Comparison of ENCODE assay signal across 1 cellular context in the genomic region with DNA sequence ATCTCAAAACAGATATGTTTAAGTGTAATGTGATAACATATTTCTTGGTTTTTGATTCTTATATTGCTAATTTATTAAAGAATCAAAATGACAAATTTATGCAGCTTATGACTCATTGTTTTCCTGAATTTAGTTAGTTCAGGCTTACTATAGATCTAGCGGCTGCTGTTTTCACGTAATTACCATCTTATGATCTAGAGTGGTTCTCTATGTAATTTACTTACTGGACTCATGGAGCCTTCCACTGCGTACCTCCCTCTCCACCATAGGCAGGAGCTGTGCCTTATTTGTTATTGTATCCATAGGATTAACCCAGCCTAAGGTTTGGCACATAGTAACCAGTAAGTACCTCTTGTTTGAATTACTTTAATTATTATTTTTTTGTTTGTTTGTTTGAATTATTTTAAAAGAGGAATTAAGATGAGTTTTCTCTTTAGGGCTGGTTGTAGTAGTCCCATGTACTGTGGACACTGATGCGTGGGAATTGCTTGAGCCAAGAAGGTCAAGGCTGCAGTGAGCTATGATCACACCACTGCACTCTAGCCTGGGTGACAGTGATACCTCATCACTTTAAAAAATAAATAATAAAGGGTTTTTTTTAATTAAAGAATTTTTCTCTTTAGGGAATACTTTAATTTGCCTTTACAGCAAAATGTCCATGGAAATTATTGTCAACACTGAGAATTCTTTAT.
TF ChIP-seq lines count a peak whose summit lies in the region.

No MANE protein-coding gene starts in this region.

TF ChIP-seq in H1, 55 proteins besides CTCF, POLR2A, EP300 and RAD21:
- no peak for TF ChIP-seq CREB1 (IDR thresholded peaks at IDR 0.05)
- TF ChIP-seq SIN3A (conservative IDR thresholded peaks at IDR 0.05 in 1 of 2, IDR thresholded peaks at IDR 0.05 in 1 of 2; ENCODE audit: low read depth in 1 of 2, low read length in 2 of 2), result no peak
- no peak for TF ChIP-seq JUND (IDR thresholded peaks at IDR 0.05; ENCODE audit: low read length)
- TF ChIP-seq CBX5 (IDR thresholded peaks at IDR 0.05; ENCODE audit: low read depth, low read length), result no peak
- TF ChIP-seq CEBPB (IDR thresholded peaks at IDR 0.05; ENCODE audit: low read depth, low read length), result no peak
- TF ChIP-seq SAP30 (IDR thresholded peaks at IDR 0.05; ENCODE audit: insufficient read depth, insufficient replicate concordance, low read length), result no peak
- TF ChIP-seq EZH2 (IDR thresholded peaks at IDR 0.05; ENCODE audit: low read depth, low read length, severe bottlenecking), result no peak
- no peak for TF ChIP-seq SP4 (IDR thresholded peaks at IDR 0.05; ENCODE audit: low read length)
